In the genomic region with DNA sequence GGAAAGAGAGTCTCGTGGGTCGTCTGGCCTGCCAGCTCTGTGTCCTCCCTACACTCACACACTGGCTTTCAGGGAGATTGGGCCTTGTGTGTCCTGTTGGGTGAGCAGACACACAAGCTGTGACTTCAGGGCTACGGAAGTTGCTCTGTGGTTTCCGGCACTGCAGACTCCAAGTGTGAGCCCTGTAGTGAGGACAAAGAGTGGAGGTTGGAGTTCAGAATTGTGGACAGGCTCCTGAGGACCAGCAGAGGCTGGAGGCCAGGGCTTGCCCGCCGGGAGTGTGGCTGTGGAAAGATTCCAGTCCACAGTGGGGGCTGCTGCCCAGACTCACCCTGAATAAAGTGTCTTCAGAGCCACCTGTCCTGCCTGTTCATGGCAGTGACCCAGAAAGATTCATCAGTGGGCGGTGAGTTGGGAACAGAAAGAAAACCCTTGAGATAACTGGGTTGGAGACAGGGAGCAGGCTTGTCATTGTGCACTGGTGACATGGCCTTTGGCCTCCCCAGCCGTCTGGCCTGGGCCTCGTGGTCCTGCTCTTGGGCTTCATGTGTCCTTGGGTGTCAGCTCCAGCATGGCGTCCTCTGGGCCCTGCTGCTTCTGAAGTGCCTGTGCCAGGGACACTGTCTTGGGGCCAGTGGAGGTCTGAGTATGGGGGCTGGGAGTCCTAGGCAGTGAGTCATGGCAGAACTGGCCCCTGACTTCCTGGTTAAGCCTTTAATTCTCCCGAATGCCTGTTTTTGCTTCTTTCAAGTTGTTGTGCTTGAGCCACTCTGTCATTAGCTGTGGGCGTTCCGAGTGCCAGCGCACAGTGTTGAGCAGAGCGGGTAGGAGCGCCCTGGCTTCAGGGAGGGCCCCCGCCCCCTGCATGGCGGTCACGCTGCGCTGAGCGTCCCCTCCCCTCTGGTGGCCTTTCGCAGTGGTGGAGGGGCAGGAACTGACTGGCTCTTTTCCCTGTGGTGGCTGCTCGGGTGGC, we compare ENCODE assay signal across 8 cellular contexts. TPM values are rescaled to one million over a fixed set of nuclear protein-coding genes. Genes with fewer than 3 reads are reported as not detected.
A peak's percentile ranks its signal among the peaks of the same experiment; 100 is the strongest.
DNase-seq lines count a peak whose midpoint lies in the region; ATAC-seq and TF ChIP-seq lines count a peak whose summit lies in the region.

No MANE protein-coding gene starts in this region.

- TF ChIP-seq POLR2A in GM18526 (IDR thresholded peaks at IDR 0.05; ENCODE audit: extremely low read depth, insufficient read length) = peak; percentile 38

- no peak for TF ChIP-seq CTCF in neutrophil (IDR thresholded peaks at IDR 0.05)

- ATAC-seq in esophagus mucosa (peak; percentile 58), GM18867 (IDR thresholded peaks at IDR 0.05; ENCODE audit: unreplicated experiment) (no peak)

- peak overlapping the region; percentile 86 for H3K27ac ChIP-seq in neutrophil

- H3K36me3 ChIP-seq in neutrophil = no peaks in the 10 kb centered on the region

- no peaks in the 10 kb centered on the region for H3K27me3 ChIP-seq in neutrophil

- DNase-seq in NAMALWA (ENCODE audit: low spot score) = peak; percentile 25
- DNase-seq in activated T-cell treated with anti-CD3 and anti-CD28 coated beads for 48 hours (ENCODE audit: low read depth) = peak; percentile 60
- no peak for DNase-seq in SHP77 (lab: John Stamatoyannopoulos, UW)
- no peak for DNase-seq in NCI-H1436 treated with DMSO at 0.1 percent for 48 hours (lab: John Stamatoyannopoulos, UW)

- no peaks in the 10 kb centered on the region for H3K9me3 ChIP-seq in neutrophil

- peaks cover 26% of the 10 kb centered on the region in 2 experiments for H3K4me1 ChIP-seq in neutrophil (ENCODE audit: control insufficient read depth in 1 of 2, insufficient read depth in 1 of 2, low read depth in 1 of 2, low read length in 1 of 2)

- peak overlapping the region; percentile 51 to 52 for H3K4me3 ChIP-seq in neutrophil (ENCODE audit: low read depth in 1 of 2, low read length in 1 of 2)

RNA-seq across cellular contexts. Expression of gene ZNF750, which starts 19.9 kb away (rescaled TPM):
- total RNA-seq in esophagus mucosa = 133 TPM

Comparison
In these comparisons a context has a peak if more than half of its experiments do, and no peak if none do; other contexts are left out.
1. DNase-seq: peak in NAMALWA (single experiment) and activated T-cell treated with anti-CD3 and anti-CD28 coated beads for 48 hours (single experiment); none in SHP77 (0 of 2) and NCI-H1436 treated with DMSO at 0.1 percent for 48 hours (single experiment).